ENCODE assay signal across 34 cellular contexts in genomic region chr1:31660871-31661455, GRCh38. TPM values are rescaled to one million over a fixed set of nuclear protein-coding genes. Genes with fewer than 3 reads are reported as not detected.
"Had no signal": no experiment of that assay in that cellular context is flagged by ENCODE, and none has a peak within 500 bp of the region (broad histone marks: within the 10 kb centered on the region; RNA-seq: fewer than 3 reads in every experiment).

No MANE protein-coding gene starts in this region.

- DNase-seq: activated CD4-positive, alpha-beta memory T cell treated with anti-CD3 and anti-CD28 coated beads for 36 hours; activated CD4-positive, alpha-beta T cell treated with anti-CD3 and anti-CD28 coated beads, Interleukin-2, amount 10 ng/mL, durations not matched to agents 24 days and 14 days; activated CD4-positive, CD25-positive, alpha-beta regulatory T cell; activated CD8-positive, alpha-beta memory T cell treated with anti-CD3 and anti-CD28 coated beads, Interleukin-2, amount 50 U/mL, for 4 hours; activated gamma-delta T cell treated with Interleukin-2 at 50 U/mL for 16 hours; activated naive CD4-positive, alpha-beta T cell treated with anti-CD3 and anti-CD28 coated beads for 36 hours; activated naive CD8-positive, alpha-beta T cell treated with anti-CD3 and anti-CD28 coated beads, Interleukin-2, amount 50 U/mL, for 24 hours; activated T-cell treated with anti-CD3 and anti-CD28 coated beads for 4 hours; activated T-cell treated with anti-CD3 and anti-CD28 coated beads, Interleukin-2, amount 50 U/mL, for 4 hours; anterior cingulate cortex; brain microvascular endothelial cell; Karpas-422; KBM-7; NCI-H1105; NCI-H1417 treated with DMSO at 0.1 percent for 48 hours; NCI-H1694; NCI-H1930; NCI-H345; NCI-H524 treated with DMSO at 0.1 percent for 48 hours; NCI-H748 treated with DMSO at 0.1 percent for 48 hours; NK-92 treated with Interleukin-12 subunit alpha and Interleukin-12 subunit beta, amount 100 ng/mL, for 24 hours; PC-9; Right ventricle myocardium superior; SW 1271; T-helper 1 cell; T-helper 2 cell; T-helper 9 cell; WERI-Rb-1 had no signal

- H3K4me2 ChIP-seq: PC-9 had no signal

- H3K4me3 Mint-ChIP-seq: activated CD4-positive, alpha-beta memory T cell treated with anti-CD3 and anti-CD28 coated beads for 36 hours; activated CD4-positive, alpha-beta T cell treated with anti-CD3 and anti-CD28 coated beads, Interleukin-2, amount 10 ng/mL, durations not matched to agents 24 days and 14 days; activated naive CD4-positive, alpha-beta T cell treated with anti-CD3 and anti-CD28 coated beads for 36 hours; activated naive CD8-positive, alpha-beta T cell; activated naive CD8-positive, alpha-beta T cell treated with anti-CD3 and anti-CD28 coated beads, Interleukin-2, amount 50 U/mL, for 24 hours; activated T-cell treated with anti-CD3 and anti-CD28 coated beads, Interleukin-2, amount 50 U/mL, for 4 hours; activated T-helper 1 cell treated with anti-CD3 and anti-CD28 coated beads, Interleukin-12 subunit alpha, Interleukin-12 subunit beta, Interleukin-2, Interleukin-4 antibody, amounts not matched to agents 30 ng/mL and 10 ng/mL and 1 ng/mL, durations not matched to agents 14 hours and 24 hours and 36 hours; IgD-negative memory B cell had no signal

- H3K27ac ChIP-seq: brain microvascular endothelial cell, PC-9, WERI-Rb-1 had no signal

- H3K27ac Mint-ChIP-seq: activated CD4-positive, alpha-beta memory T cell treated with anti-CD3 and anti-CD28 coated beads for 36 hours; activated CD4-positive, alpha-beta T cell treated with anti-CD3 and anti-CD28 coated beads, Interleukin-2, amount 10 ng/mL, durations not matched to agents 24 days and 14 days; activated naive CD4-positive, alpha-beta T cell treated with anti-CD3 and anti-CD28 coated beads for 36 hours; activated naive CD8-positive, alpha-beta T cell; activated naive CD8-positive, alpha-beta T cell treated with anti-CD3 and anti-CD28 coated beads, Interleukin-2, amount 50 U/mL, for 24 hours; activated T-helper 1 cell treated with anti-CD3 and anti-CD28 coated beads, Interleukin-12 subunit alpha, Interleukin-12 subunit beta, Interleukin-2, Interleukin-4 antibody, amounts not matched to agents 30 ng/mL and 10 ng/mL and 1 ng/mL, durations not matched to agents 14 hours and 24 hours and 36 hours had no signal

- H3K27me3 ChIP-seq: brain microvascular endothelial cell had no signal

- H3K4me3 ChIP-seq: PC-9 had no signal

- H2AFZ ChIP-seq: PC-9 had no signal

- H3K9me3 Mint-ChIP-seq: activated CD4-positive, alpha-beta memory T cell treated with anti-CD3 and anti-CD28 coated beads for 36 hours; activated CD4-positive, alpha-beta T cell treated with anti-CD3 and anti-CD28 coated beads, Interleukin-2, amount 10 ng/mL, durations not matched to agents 24 days and 14 days; activated naive CD4-positive, alpha-beta T cell treated with anti-CD3 and anti-CD28 coated beads for 36 hours; activated naive CD8-positive, alpha-beta T cell treated with anti-CD3 and anti-CD28 coated beads, Interleukin-2, amount 50 U/mL, for 24 hours; activated T-cell treated with anti-CD3 and anti-CD28 coated beads, Interleukin-2, amount 50 U/mL, for 4 hours; activated T-helper 1 cell treated with anti-CD3 and anti-CD28 coated beads, Interleukin-12 subunit alpha, Interleukin-12 subunit beta, Interleukin-2, Interleukin-4 antibody, amounts not matched to agents 30 ng/mL and 10 ng/mL and 1 ng/mL, durations not matched to agents 14 hours and 24 hours and 36 hours; IgD-negative memory B cell had no signal

- H3K36me3 ChIP-seq: brain microvascular endothelial cell had no signal

- H3K36me3 Mint-ChIP-seq: activated CD4-positive, alpha-beta memory T cell treated with anti-CD3 and anti-CD28 coated beads for 36 hours; activated naive CD8-positive, alpha-beta T cell; IgD-negative memory B cell had no signal

- ATAC-seq: activated naive CD8-positive, alpha-beta T cell treated with anti-CD3 and anti-CD28 coated beads, Interleukin-2, amount 50 U/mL, for 24 hours; activated T-cell treated with anti-CD3 and anti-CD28 coated beads, Interleukin-2, amount 50 U/mL, for 4 hours had no signal

- H3K4me1 Mint-ChIP-seq: activated CD4-positive, alpha-beta T cell treated with anti-CD3 and anti-CD28 coated beads, Interleukin-2, amount 10 ng/mL, durations not matched to agents 24 days and 14 days; activated naive CD8-positive, alpha-beta T cell treated with anti-CD3 and anti-CD28 coated beads, Interleukin-2, amount 50 U/mL, for 24 hours had no signal

RNA-seq across cellular contexts. Expression of gene COL16A1, which starts 42.9 kb away (rescaled TPM):
- total RNA-seq: activated CD4-positive, alpha-beta T cell treated with anti-CD3 and anti-CD28 coated beads, Interleukin-2, amount 10 ng/mL, durations not matched to agents 24 days and 14 days; activated T-helper 1 cell treated with anti-CD3 and anti-CD28 coated beads, Interleukin-12 subunit alpha, Interleukin-12 subunit beta, Interleukin-2, Interleukin-4 antibody, amounts not matched to agents 30 ng/mL and 10 ng/mL and 1 ng/mL, durations not matched to agents 14 hours and 24 hours and 36 hours; OCI-LY7 had no signal
- polyA plus RNA-seq: IgD-negative memory B cell had no signal

RNA-seq across cellular contexts. Expression of gene HCRTR1, which starts 43.5 kb away (rescaled TPM):
- total RNA-seq: activated CD4-positive, alpha-beta memory T cell treated with anti-CD3 and anti-CD28 coated beads for 36 hours; activated CD4-positive, alpha-beta T cell treated with anti-CD3 and anti-CD28 coated beads, Interleukin-2, amount 10 ng/mL, durations not matched to agents 24 days and 14 days; activated naive CD4-positive, alpha-beta T cell treated with anti-CD3 and anti-CD28 coated beads for 36 hours; activated T-cell treated with anti-CD3 and anti-CD28 coated beads, Interleukin-2, amount 50 U/mL, for 4 hours; activated T-helper 1 cell treated with anti-CD3 and anti-CD28 coated beads, Interleukin-12 subunit alpha, Interleukin-12 subunit beta, Interleukin-2, Interleukin-4 antibody, amounts not matched to agents 30 ng/mL and 10 ng/mL and 1 ng/mL, durations not matched to agents 14 hours and 24 hours and 36 hours; MCF 10A; NCI-H460; OCI-LY7; PC-9 had no signal
- polyA plus RNA-seq: IgD-negative memory B cell had no signal
